14 cellular contexts compared by ENCODE assay signal in genomic region chr13:19910336-19911072, GRCh38. TPM values are rescaled to one million over a fixed set of nuclear protein-coding genes. Genes with fewer than 3 reads are reported as not detected.
DNase-seq lines count a peak whose midpoint lies in the region; ATAC-seq and TF ChIP-seq lines count a peak whose summit lies in the region.
"Had no signal": no experiment of that assay in that cellular context is flagged by ENCODE, and none has a peak within 500 bp of the region (broad histone marks: within the 10 kb centered on the region; RNA-seq: fewer than 3 reads in every experiment).

No MANE protein-coding gene starts in this region.

- TF ChIP-seq POLR2A in thyroid gland (IDR thresholded peaks at IDR 0.05), result no peak

- H3K4me3 ChIP-seq in brain microvascular endothelial cell (ENCODE audit: low read depth, low read length) (no peak overlapping the region), left lung (no peak overlapping the region), thyroid gland (replicated peaks in 1 of 3) (no peak overlapping the region)
- H3K4me3 ChIP-seq: coronary artery had no signal

- DNase-seq in AG08395 (ENCODE audit: low spot score) (peak; percentile 22), HPDE6-E6E7 (ENCODE audit: extremely low spot score) (peak; percentile 39), brain microvascular endothelial cell (peak; percentile 40), left lung (no peak), thyroid gland (no peak)
- DNase-seq: activated naive CD8-positive, alpha-beta T cell treated with anti-CD3 and anti-CD28 coated beads, Interleukin-2, amount 10 ng/mL, durations not matched to agents 7 days and 5 days; BE2C; NCI-H1048; NCI-H446 treated with DMSO at 0.1 percent for 48 hours had no signal

- TF ChIP-seq CTCF in brain microvascular endothelial cell (IDR thresholded peaks at IDR 0.05; ENCODE audit: low read depth, low read length, missing control alignments) (no peak), left lung (IDR thresholded peaks at IDR 0.05) (no peak), thyroid gland (IDR thresholded peaks at IDR 0.05) (no peak)

- ATAC-seq in left lung, result peak; percentile 58
- ATAC-seq in GM21717 (IDR thresholded peaks at IDR 0.05; ENCODE audit: unreplicated experiment), result no peak
- no peak for ATAC-seq in HG03439 (IDR thresholded peaks at IDR 0.05; ENCODE audit: unreplicated experiment)
- no peak for ATAC-seq in GM18909 (IDR thresholded peaks at IDR 0.05; ENCODE audit: poor library complexity, unreplicated experiment)
- ATAC-seq: stimulated activated effector memory CD8-positive, alpha-beta T cell treated with anti-CD3 and anti-CD28 coated beads, Interleukin-12 subunit alpha, Interleukin-12 subunit beta, amount 100 ng/mL, for 72 hours had no signal

- H3K36me3 ChIP-seq in brain microvascular endothelial cell (replicated peaks) (no peaks in the 10 kb centered on the region), left lung (no peaks in the 10 kb centered on the region), thyroid gland (no peaks in the 10 kb centered on the region)
- H3K36me3 ChIP-seq: BE2C had no signal

- H3K4me1 ChIP-seq in left lung, result no peaks in the 10 kb centered on the region
- H3K4me1 ChIP-seq in thyroid gland, result no peaks in the 10 kb centered on the region
- H3K4me1 ChIP-seq: BE2C had no signal

- H3K9me3 ChIP-seq in left lung (no peaks in the 10 kb centered on the region), thyroid gland (no peaks in the 10 kb centered on the region)
- H3K9me3 ChIP-seq: BE2C had no signal

- intact Hi-C loops in left lung (cut with DNase I) (no loop called here), thyroid gland (cut with DNase I) (no loop called here)

- H3K27me3 ChIP-seq in brain microvascular endothelial cell (replicated peaks) (no peaks in the 10 kb centered on the region), left lung (no peaks in the 10 kb centered on the region), thyroid gland (no peaks in the 10 kb centered on the region)
- H3K27me3 ChIP-seq: BE2C had no signal

- in situ Hi-C loops in brain microvascular endothelial cell (cut with HindIII; ENCODE audit: low pct_ligation_motif_present, low sequenced_read_pairs), result no loop called here

- 81 to 88% methylated on average over 9 of the region's 9 CpGs for WGBS in thyroid gland, 2 donors

- H3K27ac ChIP-seq in brain microvascular endothelial cell (no peak overlapping the region), left lung (no peak overlapping the region), thyroid gland (no peak overlapping the region)
- H3K27ac ChIP-seq: coronary artery had no signal

RNA-seq across cellular contexts. Expression of gene ZMYM5, which starts 47.1 kb away (rescaled TPM):
- total RNA-seq in left lung (10 to 100 TPM; 10.1 to 12.1 TPM), thyroid gland (10 to 100 TPM; 21.5 to 27.8 (median 24.7) TPM)

RNA-seq across cellular contexts. Expression of gene ZMYM2, which starts 48.0 kb away (rescaled TPM):
- total RNA-seq in left lung (10 to 100 TPM; 64.8 to 67.8 TPM), thyroid gland (100 to 1,000 TPM; 100 to 154 (median 117) TPM)

Comparison
In these comparisons a context has a peak if more than half of its experiments do, and no peak if none do; other contexts are left out.
1. DNase-seq: peak in AG08395 (single experiment), HPDE6-E6E7 (single experiment) and brain microvascular endothelial cell (single experiment); none in left lung (0 of 2) and thyroid gland (0 of 2).